ENCODE assay signal across 13 cellular contexts in genomic region chr1:44785027-44785376, GRCh38. TPM values are rescaled to one million over a fixed set of nuclear protein-coding genes. Genes with fewer than 3 reads are reported as not detected.
DNase-seq lines count a peak whose midpoint lies in the region; ATAC-seq and TF ChIP-seq lines count a peak whose summit lies in the region.
"Had no signal": no experiment of that assay in that cellular context is flagged by ENCODE, and none has a peak within 500 bp of the region (broad histone marks: within the 10 kb centered on the region; RNA-seq: fewer than 3 reads in every experiment).

No MANE protein-coding gene starts in this region.

- H4K20me1 ChIP-seq in BLaER1 = peaks cover 8% of the 10 kb centered on the region
- H4K20me1 ChIP-seq in GM23338 (replicated peaks; ENCODE audit: insufficient read depth) = no peaks in the 10 kb centered on the region

- H3K9me2 ChIP-seq in GM23338 (ENCODE audit: insufficient read depth) = no peaks in the 10 kb centered on the region

- H3K4me1 ChIP-seq in BLaER1 = peaks cover 49% of the 10 kb centered on the region
- H3K4me1 ChIP-seq in GM23338 (ENCODE audit: insufficient read depth) = peaks cover 22% of the 10 kb centered on the region
- H3K4me1 ChIP-seq in mucosa of stomach (ENCODE audit: control insufficient read depth, insufficient read depth, low read length) = peaks cover 24% of the 10 kb centered on the region

- no peaks in the 10 kb centered on the region for H3K9me3 ChIP-seq in BLaER1
- no peaks in the 10 kb centered on the region for H3K9me3 ChIP-seq in mucosa of stomach (ENCODE audit: control insufficient read depth, low read length)

- no peak for DNase-seq in GM23338 (ENCODE audit: low spot score)
- no peak for DNase-seq in activated naive CD8-positive, alpha-beta T cell treated with anti-CD3 and anti-CD28 coated beads, Interleukin-2, amount 50 U/mL, for 24 hours
- no peak for DNase-seq in HuH-7 (ENCODE audit: low spot score)
- DNase-seq in ureter (ENCODE audit: low spot score) = no peak
- DNase-seq: cerebellar nuclear complex; NCI-H2081 treated with DMSO at 0.1 percent for 48 hours; PC-9; stimulated activated CD4-positive, alpha-beta T cell treated with anti-CD3 and anti-CD28 coated beads, Interleukin-15, amount 100 ng/mL, for 24 hours had no signal

- H3K27me3 ChIP-seq in BLaER1 (no peaks in the 10 kb centered on the region), GM23338 (ENCODE audit: insufficient read depth) (0 out of 2 replicates have a peak, but pooled peaks cover 10% of the 10 kb centered on the region), mucosa of stomach (ENCODE audit: control insufficient read depth, insufficient read depth, low read length) (peaks cover 3% of the 10 kb centered on the region)

- no peaks in the 10 kb centered on the region for H3K79me2 ChIP-seq in GM23338 (replicated peaks; ENCODE audit: insufficient read depth)

- no peak overlapping the region for H3K27ac Mint-ChIP-seq in GM23338
- peak overlapping the region; percentile 52 for H3K27ac Mint-ChIP-seq in activated naive CD8-positive, alpha-beta T cell treated with anti-CD3 and anti-CD28 coated beads, Interleukin-2, amount 50 U/mL, for 24 hours

- peaks cover 46% of the 10 kb centered on the region for H3F3A ChIP-seq in GM23338 (replicated peaks; ENCODE audit: low read depth)

- ATAC-seq in GM23338 = no peak
- no peak for ATAC-seq in activated naive CD8-positive, alpha-beta T cell treated with anti-CD3 and anti-CD28 coated beads, Interleukin-2, amount 50 U/mL, for 24 hours
- ATAC-seq in HG03520 (IDR thresholded peaks at IDR 0.05; ENCODE audit: unreplicated experiment) = no peak
- no peak for ATAC-seq in GM21825 (IDR thresholded peaks at IDR 0.05; ENCODE audit: unreplicated experiment)

- 0 out of 4 replicates have a peak, but pooled peaks of 1 of the 2 experiments have one; percentile 2 for TF ChIP-seq CTCF in GM23338 (conservative IDR thresholded peaks at IDR 0.05; ENCODE audit: low read depth in 2 of 2)

- H3K27ac ChIP-seq in BLaER1 (peak overlapping the region; percentile 81), GM23338 (ENCODE audit: low read depth) (no peak overlapping the region)
- H3K27ac ChIP-seq: KMS-11, PC-9 had no signal

- H3K4me3 ChIP-seq in BLaER1 (peak overlapping the region; percentile 64), GM23338 (peak overlapping the region; percentile 66), mucosa of stomach (ENCODE audit: low read length) (no peak overlapping the region)

- H2AFZ ChIP-seq in GM23338 = peak overlapping the region; percentile 88; the same call in 1 of the 2 replicates
- H2AFZ ChIP-seq: PC-9 had no signal

- peaks cover 20% of the 10 kb centered on the region for H3K36me3 Mint-ChIP-seq in GM23338 (ENCODE audit: low read depth)
- H3K36me3 Mint-ChIP-seq in activated naive CD8-positive, alpha-beta T cell treated with anti-CD3 and anti-CD28 coated beads, Interleukin-2, amount 50 U/mL, for 24 hours (ENCODE audit: low read depth) = peaks cover 20% of the 10 kb centered on the region

- H3K4me3 Mint-ChIP-seq in GM23338 = peak overlapping the region; percentile 74
- H3K4me3 Mint-ChIP-seq in activated naive CD8-positive, alpha-beta T cell treated with anti-CD3 and anti-CD28 coated beads, Interleukin-2, amount 50 U/mL, for 24 hours = peak overlapping the region; percentile 73

- peak overlapping the region; percentile 78 for H3K9ac ChIP-seq in BLaER1
- H3K9ac ChIP-seq in mucosa of stomach (ENCODE audit: low read length) = peak overlapping the region; percentile 45
- H3K9ac ChIP-seq: KMS-11 had no signal

- H3K9me3 Mint-ChIP-seq in GM23338 = no peaks in the 10 kb centered on the region; the same call in 2 of the 3 replicates
- H3K9me3 Mint-ChIP-seq in activated naive CD8-positive, alpha-beta T cell treated with anti-CD3 and anti-CD28 coated beads, Interleukin-2, amount 50 U/mL, for 24 hours = no peaks in the 10 kb centered on the region

- peak overlapping the region; percentile 91 for H3K4me2 ChIP-seq in BLaER1
- H3K4me2 ChIP-seq in GM23338 = peak overlapping the region; percentile 89
- H3K4me2 ChIP-seq: KMS-11 had no signal

- peaks cover 29% of the 10 kb centered on the region for H3K27me3 Mint-ChIP-seq in GM23338 (ENCODE audit: insufficient read depth, low read depth, poor library complexity)
- H3K27me3 Mint-ChIP-seq in activated naive CD8-positive, alpha-beta T cell treated with anti-CD3 and anti-CD28 coated beads, Interleukin-2, amount 50 U/mL, for 24 hours = no peaks in the 10 kb centered on the region

- H3K36me3 ChIP-seq in BLaER1 = peaks cover 24% of the 10 kb centered on the region
- H3K36me3 ChIP-seq in GM23338 (ENCODE audit: insufficient read depth) = no peaks in the 10 kb centered on the region
- no peaks in the 10 kb centered on the region for H3K36me3 ChIP-seq in mucosa of stomach (ENCODE audit: control insufficient read depth, insufficient read depth, low read length)

- H3K4me1 Mint-ChIP-seq in GM23338 = peaks cover 32% of the 10 kb centered on the region
- H3K4me1 Mint-ChIP-seq in activated naive CD8-positive, alpha-beta T cell treated with anti-CD3 and anti-CD28 coated beads, Interleukin-2, amount 50 U/mL, for 24 hours = peaks cover 43% of the 10 kb centered on the region

TF ChIP-seq in GM23338, 12 proteins besides CTCF, POLR2A, EP300 and RAD21 (continues in another document):
- TF ChIP-seq JUNB (IDR thresholded peaks at IDR 0.05; ENCODE audit: unreplicated experiment) (no peak), ZNF331 (CRISPR knock-in tag; IDR thresholded peaks at IDR 0.05; ENCODE audit: low read depth) (no peak), POLR2AphosphoS5 (IDR thresholded peaks at IDR 0.05; ENCODE audit: low read depth) (no peak), STAT1 (IDR thresholded peaks at IDR 0.05; ENCODE audit: unreplicated experiment) (no peak), ETS1 (IDR thresholded peaks at IDR 0.05) (no peak), EZH2 (IDR thresholded peaks at IDR 0.05; ENCODE audit: low read depth, unreplicated experiment) (no peak), EZH2phosphoT487 (IDR thresholded peaks at IDR 0.05; ENCODE audit: unreplicated experiment) (no peak), ZNF114 (CRISPR knock-in tag; IDR thresholded peaks at IDR 0.05) (no peak), REST (IDR thresholded peaks at IDR 0.05; ENCODE audit: unreplicated experiment) (no peak), CREB1 (CRISPR knock-in tag; IDR thresholded peaks at IDR 0.05; ENCODE audit: low read depth) (no peak), NANOG (IDR thresholded peaks at IDR 0.05; ENCODE audit: borderline replicate concordance) (no peak)

RNA-seq across cellular contexts. Expression of gene BEST4, which starts 3.0 kb away (rescaled TPM):
- 0.58 and 0.63 TPM in 2 replicates for total RNA-seq in GM23338 (2014; rRNA removed; shearing (Covaris generic))
- 1.5 and 1.6 TPM in 2 replicates for polyA plus RNA-seq in GM23338 (2016; fragmentation: Nextera tagmentation; extraction: Ambion mirVana)
- 0.36 TPM for total RNA-seq in ureter

RNA-seq across cellular contexts. Expression of gene RPS8, which starts 9.7 kb away (rescaled TPM):
- 1,756 and 2,098 TPM in 2 replicates for total RNA-seq in GM23338 (2014; rRNA removed; shearing (Covaris generic))
- polyA plus RNA-seq in GM23338 (2016; fragmentation: Nextera tagmentation; extraction: Ambion mirVana) = 2,427 and 2,738 TPM in 2 replicates
- 2,312 TPM for total RNA-seq in ureter

RNA-seq across cellular contexts. Expression of gene PLK3, which starts 15.2 kb away (rescaled TPM):
- total RNA-seq in GM23338 (2014; rRNA removed; shearing (Covaris generic)) = 11.8 and 15.1 TPM in 2 replicates
- polyA plus RNA-seq in GM23338 (2016; fragmentation: Nextera tagmentation; extraction: Ambion mirVana) = 7.6 and 8.7 TPM in 2 replicates
- 14.4 TPM for total RNA-seq in ureter

RNA-seq across cellular contexts. Expression of gene DYNLT4, which starts 22.1 kb away (rescaled TPM):
- 0.73 TPM in 1 of 2 replicates, not detected in the other for total RNA-seq in GM23338 (2014; rRNA removed; shearing (Covaris generic))
- not detected in 2 replicates for polyA plus RNA-seq in GM23338 (2016; fragmentation: Nextera tagmentation; extraction: Ambion mirVana)
- 0.52 TPM for total RNA-seq in ureter

RNA-seq across cellular contexts. Expression of gene BTBD19, which starts 23.3 kb away (rescaled TPM):
- total RNA-seq in GM23338 (2014; rRNA removed; shearing (Covaris generic)) = 0.16 and 0.66 TPM in 2 replicates
- polyA plus RNA-seq in GM23338 (2016; fragmentation: Nextera tagmentation; extraction: Ambion mirVana) = 0.33 and 0.37 TPM in 2 replicates
- 8.7 TPM for total RNA-seq in ureter
